In the genomic region with DNA sequence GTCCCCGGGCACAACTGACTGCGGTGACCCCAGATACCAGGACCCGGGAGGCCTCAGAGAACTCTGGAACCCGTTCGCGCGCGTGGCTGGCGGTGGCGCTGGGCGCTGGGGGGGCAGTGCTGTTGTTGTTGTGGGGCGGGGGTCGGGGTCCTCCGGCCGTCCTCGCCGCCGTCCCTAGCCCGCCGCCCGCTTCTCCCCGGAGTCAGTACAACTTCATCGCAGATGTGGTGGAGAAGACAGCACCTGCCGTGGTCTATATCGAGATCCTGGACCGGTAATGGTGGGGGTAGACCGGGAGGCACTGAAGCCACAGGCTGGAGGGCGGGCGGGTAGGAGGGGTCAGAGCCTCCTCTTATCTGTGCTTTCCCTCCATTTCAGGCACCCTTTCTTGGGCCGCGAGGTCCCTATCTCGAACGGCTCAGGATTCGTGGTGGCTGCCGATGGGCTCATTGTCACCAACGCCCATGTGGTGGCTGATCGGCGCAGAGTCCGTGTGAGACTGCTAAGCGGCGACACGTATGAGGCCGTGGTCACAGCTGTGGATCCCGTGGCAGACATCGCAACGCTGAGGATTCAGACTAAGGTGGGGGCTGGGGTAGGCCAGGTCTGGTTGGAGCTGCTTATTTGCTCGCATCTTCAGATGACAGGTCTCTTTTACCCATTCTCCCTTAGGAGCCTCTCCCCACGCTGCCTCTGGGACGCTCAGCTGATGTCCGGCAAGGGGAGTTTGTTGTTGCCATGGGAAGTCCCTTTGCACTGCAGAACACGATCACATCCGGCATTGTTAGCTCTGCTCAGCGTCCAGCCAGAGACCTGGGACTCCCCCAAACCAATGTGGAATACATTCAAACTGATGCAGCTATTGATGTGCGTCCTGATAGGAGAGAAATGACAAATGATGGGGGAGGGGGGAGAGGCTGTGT, we compare ENCODE assay signal across 8 cellular contexts. TPM values are rescaled to one million over a fixed set of nuclear protein-coding genes. Genes with fewer than 3 reads are reported as not detected.
DNase-seq lines count a peak whose midpoint lies in the region; ATAC-seq, FAIRE-seq and TF ChIP-seq lines count a peak whose summit lies in the region.
"Had no signal": no experiment of that assay in that cellular context is flagged by ENCODE, and none has a peak within 500 bp of the region (broad histone marks: within the 10 kb centered on the region; RNA-seq: fewer than 3 reads in every experiment).

No MANE protein-coding gene starts in this region.

- H3K27ac ChIP-seq in gastroesophageal sphincter, result peak overlapping the region; percentile 60 to 91 (median 88)
- peak overlapping the region; percentile 94 for H3K27ac ChIP-seq in neutrophil

- H3K4me1 ChIP-seq in gastroesophageal sphincter (peaks cover 2 to 44% (median 15%) of the 10 kb centered on the region in 3 donors), neutrophil (ENCODE audit: control insufficient read depth in 1 of 2, insufficient read depth in 1 of 2, low read depth in 1 of 2, low read length in 1 of 2) (peaks cover 32 to 33% of the 10 kb centered on the region in 2 experiments)

- DNase-seq in GM12891 (ENCODE audit: insufficient read length, low spot score), result no peak
- DNase-seq in HFF-Myc (ENCODE audit: extremely low read depth, low read depth), result no peak
- peak; percentile 15 for DNase-seq in NCI-H2227 treated with DMSO at 0.1 percent for 48 hours (lab: John Stamatoyannopoulos, UW)
- DNase-seq in activated effector memory CD4-positive, alpha-beta T cell treated with anti-CD3 and anti-CD28 coated beads, Interleukin-2, amount 50 U/mL, for 16 hours, result peak; percentile 81
- DNase-seq in middle frontal gyrus (ENCODE audit: extremely low spot score, low spot score), result no peak

- TF ChIP-seq POLR2A in GM12891 (IDR thresholded peaks at IDR 0.05; ENCODE audit: low read depth, low read length) (peak; percentile 79), gastroesophageal sphincter (IDR thresholded peaks at IDR 0.05) (no peak)

- TF ChIP-seq CTCF in HFF-Myc (IDR thresholded peaks at IDR 0.05; ENCODE audit: low read depth, low read length, missing control alignments) (no peak), gastroesophageal sphincter (IDR thresholded peaks at IDR 0.05) (no peak), neutrophil (IDR thresholded peaks at IDR 0.05) (no peak)

- H3K4me3 ChIP-seq in HFF-Myc (replicated peaks; ENCODE audit: low read depth, low read length) (peak overlapping the region; percentile 87), gastroesophageal sphincter (peak overlapping the region; percentile 80 to 94), neutrophil (ENCODE audit: low read depth in 1 of 2, low read length in 1 of 2) (peak overlapping the region; percentile 74 to 97)

- TF ChIP-seq EP300 in gastroesophageal sphincter (IDR thresholded peaks at IDR 0.05), result no peak

- no peak for ATAC-seq in gastroesophageal sphincter

- H3K9me3 ChIP-seq in gastroesophageal sphincter (no peaks in the 10 kb centered on the region), neutrophil (no peaks in the 10 kb centered on the region)

- WGBS in gastroesophageal sphincter (ENCODE audit: low coverage in 1 of 2), 2 donors, result 1 to 4% methylated on average over 19 to 20 of the region's 54 CpGs

- H3K27me3 ChIP-seq in gastroesophageal sphincter, result no peaks in the 10 kb centered on the region
- H3K27me3 ChIP-seq in neutrophil, result no peaks in the 10 kb centered on the region

- FAIRE-seq in GM12891 (lab: Jason Lieb, UNC), result peak; percentile 62

- peaks cover 0 to 64% of the 10 kb centered on the region in 2 donors for H3K36me3 ChIP-seq in gastroesophageal sphincter
- H3K36me3 ChIP-seq in neutrophil, result peaks cover 45% of the 10 kb centered on the region

TF ChIP-seq in GM12891, 5 proteins besides CTCF, POLR2A, EP300 and RAD21:
- TF ChIP-seq PAX5 (IDR thresholded peaks at IDR 0.05; ENCODE audit: insufficient read depth, low read length, severe bottlenecking) (no peak), POU2F2 (IDR thresholded peaks at IDR 0.05; ENCODE audit: low read depth, low read length) (0 out of 2 replicates have a peak, but pooled peaks have one; percentile 6), SPI1 (IDR thresholded peaks at IDR 0.05; ENCODE audit: low read depth, low read length) (no peak), TAF1 (IDR thresholded peaks at IDR 0.05; ENCODE audit: low read depth, low read length) (no peak), POLR2AphosphoS5 (IDR thresholded peaks at IDR 0.05; ENCODE audit: low read depth, low read length) (peak; percentile 35; the same call in 1 of the 2 replicates)
TF ChIP-seq in GM12891: peak in this region for 2.

RNA-seq across cellular contexts. Expression of gene HTRA2, which starts 0.8 kb away (rescaled TPM):
- polyA plus RNA-seq in GM12891 (2012; ENCODE audit: low read depth, missing spikeins), result 58.5 TPM
- total RNA-seq in gastroesophageal sphincter, result 10 to 100 TPM; 25.0 to 37.6 (median 29.1) TPM

RNA-seq across cellular contexts. Expression of gene AUP1, which starts 1.0 kb away (rescaled TPM):
- 96.8 TPM for polyA plus RNA-seq in GM12891 (2012; ENCODE audit: low read depth, missing spikeins)
- total RNA-seq in gastroesophageal sphincter, result 10 to 100 TPM; 62.7 to 92.1 (median 86.2) TPM

RNA-seq across cellular contexts. Expression of gene DQX1, which starts 4.5 kb away (rescaled TPM):
- 1.2 TPM for polyA plus RNA-seq in GM12891 (2012; ENCODE audit: low read depth, missing spikeins)
- total RNA-seq in gastroesophageal sphincter, result not detected
- total RNA-seq: glomerular endothelial cell had no signal

RNA-seq across cellular contexts. Expression of gene TLX2, which starts 16.2 kb away (rescaled TPM):
- polyA plus RNA-seq in GM12891 (2012; ENCODE audit: low read depth, missing spikeins), result 0.12 TPM
- under 1 TPM in 2 of 4 donors, not detected in 2; 0.27 to 0.94 TPM for total RNA-seq in gastroesophageal sphincter
- total RNA-seq: glomerular endothelial cell had no signal

RNA-seq across cellular contexts. Expression of gene PCGF1, which starts 23.0 kb away (rescaled TPM):
- 17.0 TPM for polyA plus RNA-seq in GM12891 (2012; ENCODE audit: low read depth, missing spikeins)
- total RNA-seq in gastroesophageal sphincter, result 10 to 100 TPM in 3 of 4 donors, 1 to 10 TPM in 1; 9.6 to 24.0 (median 18.2) TPM

Comparison
In these comparisons a context has a peak if more than half of its experiments do, and no peak if none do; other contexts are left out.
1. DNase-seq: peak in NCI-H2227 treated with DMSO at 0.1 percent for 48 hours (single experiment) and activated effector memory CD4-positive, alpha-beta T cell treated with anti-CD3 and anti-CD28 coated beads, Interleukin-2, amount 50 U/mL, for 16 hours (single experiment); none in GM12891 (single experiment), HFF-Myc (single experiment) and middle frontal gyrus (single experiment).
2. Peak in every context shown above with its lines, with median percentiles within 50 percentile points of each other: H3K4me3 ChIP-seq.